10 cellular contexts compared by ENCODE assay signal in the genomic region with DNA sequence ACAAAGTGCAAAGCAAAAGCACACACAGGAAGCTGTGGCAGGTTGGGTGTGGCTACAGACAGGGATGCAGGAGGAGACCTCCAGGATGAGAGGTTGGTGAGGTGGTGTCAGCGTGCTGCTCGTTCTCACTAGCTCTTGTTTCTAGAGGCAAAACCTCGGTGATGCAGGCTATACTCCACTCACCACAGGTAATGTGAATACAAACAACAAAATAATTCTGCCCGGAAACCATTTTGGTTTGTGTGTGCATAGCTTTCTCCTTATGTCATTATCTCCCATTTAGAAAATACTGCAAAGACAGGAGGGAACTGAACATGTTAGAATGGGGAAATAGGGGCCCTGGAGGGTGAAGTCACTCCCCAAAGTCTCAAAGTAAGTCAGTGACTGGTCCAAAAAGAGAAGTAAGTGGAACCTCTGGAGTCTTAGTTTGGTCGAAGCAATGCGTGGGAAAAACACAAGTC. TPM values are rescaled to one million over a fixed set of nuclear protein-coding genes. Genes with fewer than 3 reads are reported as not detected.
DNase-seq lines count a peak whose midpoint lies in the region; ATAC-seq and TF ChIP-seq lines count a peak whose summit lies in the region.
"Had no signal": no experiment of that assay in that cellular context is flagged by ENCODE, and none has a peak within 500 bp of the region (broad histone marks: within the 10 kb centered on the region; RNA-seq: fewer than 3 reads in every experiment).

No MANE protein-coding gene starts in this region.

- peaks cover 78% of the 10 kb centered on the region for H3K4me1 ChIP-seq in effector memory CD4-positive, alpha-beta T cell (ENCODE audit: control insufficient read depth, insufficient read depth, low read length, poor library complexity, severe bottlenecking)

- peak overlapping the region; percentile 77 for H3K27ac ChIP-seq in effector memory CD4-positive, alpha-beta T cell (ENCODE audit: insufficient read depth, low read length, poor library complexity, severe bottlenecking)

- peaks cover 98 to 100% (median 98%) of the 10 kb centered on the region in 3 donors for H3K4me1 Mint-ChIP-seq in T-cell

- ATAC-seq in GM21529 (IDR thresholded peaks at IDR 0.05; ENCODE audit: unreplicated experiment) = peak; percentile 30
- ATAC-seq in T-cell (replicated peaks in 1 of 4) = peak; percentile 78 to 87 (median 82)
- no peak for ATAC-seq in GM21619 (IDR thresholded peaks at IDR 0.05; ENCODE audit: unreplicated experiment)
- no peak for ATAC-seq in SK-N-SH treated with all-trans-retinoic acid at 6 μM for 48 hours
- ATAC-seq: Panc1 had no signal

- DNase-seq in Ammon's horn (ENCODE audit: low spot score) (peak; percentile 45), T-cell (peak; percentile 39 to 84 (median 70)), germinal center (ENCODE audit: low spot score) (no peak), GM13976 (ENCODE audit: low spot score) (no peak)
- peak; percentile 29 to 56 (median 52) for DNase-seq in effector memory CD4-positive, alpha-beta T cell

- H3K27me3 ChIP-seq in effector memory CD4-positive, alpha-beta T cell (replicated peaks; ENCODE audit: control insufficient read depth, insufficient read depth, low read length, poor library complexity, severe bottlenecking) = no peaks in the 10 kb centered on the region

- H3K9me3 Mint-ChIP-seq in T-cell = no peaks in the 10 kb centered on the region

- H3K4me3 ChIP-seq in effector memory CD4-positive, alpha-beta T cell (ENCODE audit: insufficient read depth, low read depth, low read length, poor library complexity, severe bottlenecking) = peak overlapping the region; percentile 23

- H3K27ac Mint-ChIP-seq in T-cell = peak overlapping the region; percentile 85 to 93

- H3K36me3 ChIP-seq in effector memory CD4-positive, alpha-beta T cell (ENCODE audit: control insufficient read depth, insufficient read depth, low read length) = no peaks in the 10 kb centered on the region

- TF ChIP-seq CTCF in GM13976 (IDR thresholded peaks at IDR 0.05; ENCODE audit: borderline replicate concordance, control extremely low read depth, extremely low read depth, insufficient read depth, missing control alignments) = no peak

- POLR2A ChIA-PET in T-cell (lab: Charles Lee) = interaction anchor here (0.6 to 2.6 kb wide), 10 partner anchors 9 to 141 kb away, joined by 3 to 26 read pairs (median 4); a partner anchor contains a TSS

- no peaks in the 10 kb centered on the region for H3K9me3 ChIP-seq in effector memory CD4-positive, alpha-beta T cell (ENCODE audit: control insufficient read depth, low read length)

- H3K36me3 Mint-ChIP-seq in T-cell = peaks cover 18% of the 10 kb centered on the region

- in situ Hi-C loops in GM13976 (cut with MboI; ENCODE audit: low sequenced_read_pairs, unreplicated experiment) = loop anchor here (5.0 kb wide), 1 partner anchor 215 kb away; a partner anchor contains a TSS

- CTCF ChIA-PET in T-cell (lab: Charles Lee) = interaction anchor here (0.9 to 5.5 kb wide), 8 partner anchors 10 to 148 kb away, joined by 3 to 73 read pairs (median 14); a partner anchor contains a TSS

- H3K4me3 Mint-ChIP-seq in T-cell = peak overlapping the region; percentile 59 to 90 (median 78)

- H3K27me3 Mint-ChIP-seq in T-cell = no peaks in the 10 kb centered on the region

TF ChIP-seq in SK-N-SH treated with all-trans-retinoic acid at 6 μM for 48 hours, 23 proteins besides CTCF, POLR2A, EP300 and RAD21:
- TF ChIP-seq CSDC2 (CRISPR knock-in tag; IDR thresholded peaks at IDR 0.05) (no peak), PPARA (CRISPR knock-in tag; IDR thresholded peaks at IDR 0.05; ENCODE audit: borderline replicate concordance) (no peak), ZC3H10 (CRISPR knock-in tag; IDR thresholded peaks at IDR 0.05) (no peak), ZNF8 (CRISPR knock-in tag; IDR thresholded peaks at IDR 0.05) (no peak), ISL1 (CRISPR knock-in tag; IDR thresholded peaks at IDR 0.05) (no peak), ARNTL (CRISPR knock-in tag; IDR thresholded peaks at IDR 0.05; ENCODE audit: borderline replicate concordance, low read depth) (no peak), SNAI2 (CRISPR knock-in tag; IDR thresholded peaks at IDR 0.05) (no peak), ZNF565 (CRISPR knock-in tag; conservative IDR thresholded peaks at IDR 0.05; ENCODE audit: low read depth) (no peak), ZNF70 (CRISPR knock-in tag; IDR thresholded peaks at IDR 0.05) (no peak), ESRRG (CRISPR knock-in tag; IDR thresholded peaks at IDR 0.05) (no peak)
- TF ChIP-seq, protein P1, sequence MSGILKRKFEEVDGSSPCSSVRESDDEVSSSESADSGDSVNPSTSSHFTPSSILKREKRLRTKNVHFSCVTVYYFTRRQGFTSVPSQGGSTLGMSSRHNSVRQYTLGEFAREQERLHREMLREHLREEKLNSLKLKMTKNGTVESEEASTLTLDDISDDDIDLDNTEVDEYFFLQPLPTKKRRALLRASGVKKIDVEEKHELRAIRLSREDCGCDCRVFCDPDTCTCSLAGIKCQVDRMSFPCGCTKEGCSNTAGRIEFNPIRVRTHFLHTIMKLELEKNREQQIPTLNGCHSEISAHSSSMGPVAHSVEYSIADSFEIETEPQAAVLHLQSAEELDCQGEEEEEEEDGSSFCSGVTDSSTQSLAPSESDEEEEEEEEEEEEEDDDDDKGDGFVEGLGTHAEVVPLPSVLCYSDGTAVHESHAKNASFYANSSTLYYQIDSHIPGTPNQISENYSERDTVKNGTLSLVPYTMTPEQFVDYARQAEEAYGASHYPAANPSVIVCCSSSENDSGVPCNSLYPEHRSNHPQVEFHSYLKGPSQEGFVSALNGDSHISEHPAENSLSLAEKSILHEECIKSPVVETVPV (CRISPR knock-in tag; IDR thresholded peaks at IDR 0.05) = no peak
- TF ChIP-seq, protein P2, sequence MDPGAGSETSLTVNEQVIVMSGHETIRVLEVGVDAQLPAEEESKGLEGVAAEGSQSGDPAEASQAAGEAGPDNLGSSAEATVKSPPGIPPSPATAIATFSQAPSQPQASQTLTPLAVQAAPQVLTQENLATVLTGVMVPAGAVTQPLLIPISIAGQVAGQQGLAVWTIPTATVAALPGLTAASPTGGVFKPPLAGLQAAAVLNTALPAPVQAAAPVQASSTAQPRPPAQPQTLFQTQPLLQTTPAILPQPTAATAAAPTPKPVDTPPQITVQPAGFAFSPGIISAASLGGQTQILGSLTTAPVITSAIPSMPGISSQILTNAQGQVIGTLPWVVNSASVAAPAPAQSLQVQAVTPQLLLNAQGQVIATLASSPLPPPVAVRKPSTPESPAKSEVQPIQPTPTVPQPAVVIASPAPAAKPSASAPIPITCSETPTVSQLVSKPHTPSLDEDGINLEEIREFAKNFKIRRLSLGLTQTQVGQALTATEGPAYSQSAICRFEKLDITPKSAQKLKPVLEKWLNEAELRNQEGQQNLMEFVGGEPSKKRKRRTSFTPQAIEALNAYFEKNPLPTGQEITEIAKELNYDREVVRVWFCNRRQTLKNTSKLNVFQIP (CRISPR knock-in tag; IDR thresholded peaks at IDR 0.05; ENCODE audit: borderline replicate concordance, low read depth) = no peak
- TF ChIP-seq, protein P3, sequence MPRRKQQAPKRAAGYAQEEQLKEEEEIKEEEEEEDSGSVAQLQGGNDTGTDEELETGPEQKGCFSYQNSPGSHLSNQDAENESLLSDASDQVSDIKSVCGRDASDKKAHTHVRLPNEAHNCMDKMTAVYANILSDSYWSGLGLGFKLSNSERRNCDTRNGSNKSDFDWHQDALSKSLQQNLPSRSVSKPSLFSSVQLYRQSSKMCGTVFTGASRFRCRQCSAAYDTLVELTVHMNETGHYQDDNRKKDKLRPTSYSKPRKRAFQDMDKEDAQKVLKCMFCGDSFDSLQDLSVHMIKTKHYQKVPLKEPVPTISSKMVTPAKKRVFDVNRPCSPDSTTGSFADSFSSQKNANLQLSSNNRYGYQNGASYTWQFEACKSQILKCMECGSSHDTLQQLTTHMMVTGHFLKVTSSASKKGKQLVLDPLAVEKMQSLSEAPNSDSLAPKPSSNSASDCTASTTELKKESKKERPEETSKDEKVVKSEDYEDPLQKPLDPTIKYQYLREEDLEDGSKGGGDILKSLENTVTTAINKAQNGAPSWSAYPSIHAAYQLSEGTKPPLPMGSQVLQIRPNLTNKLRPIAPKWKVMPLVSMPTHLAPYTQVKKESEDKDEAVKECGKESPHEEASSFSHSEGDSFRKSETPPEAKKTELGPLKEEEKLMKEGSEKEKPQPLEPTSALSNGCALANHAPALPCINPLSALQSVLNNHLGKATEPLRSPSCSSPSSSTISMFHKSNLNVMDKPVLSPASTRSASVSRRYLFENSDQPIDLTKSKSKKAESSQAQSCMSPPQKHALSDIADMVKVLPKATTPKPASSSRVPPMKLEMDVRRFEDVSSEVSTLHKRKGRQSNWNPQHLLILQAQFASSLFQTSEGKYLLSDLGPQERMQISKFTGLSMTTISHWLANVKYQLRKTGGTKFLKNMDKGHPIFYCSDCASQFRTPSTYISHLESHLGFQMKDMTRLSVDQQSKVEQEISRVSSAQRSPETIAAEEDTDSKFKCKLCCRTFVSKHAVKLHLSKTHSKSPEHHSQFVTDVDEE (CRISPR knock-in tag; IDR thresholded peaks at IDR 0.05) = no peak

RNA-seq across cellular contexts. Expression of a gene that starts 9.4 kb away (rescaled TPM):
- total RNA-seq in T-cell = 100 to 1,000 TPM; 338 to 574 (median 413) TPM

RNA-seq across cellular contexts. Expression of a gene that starts 39.2 kb away (rescaled TPM):
- total RNA-seq in T-cell = under 1 TPM; 0.43 to 0.82 (median 0.54) TPM
- total RNA-seq: bronchial epithelial cell had no signal

Comparison
In these comparisons a context has a peak if more than half of its experiments do, and no peak if none do; other contexts are left out.
1. DNase-seq: peak in Ammon's horn (single experiment), T-cell (34 of 34) and effector memory CD4-positive, alpha-beta T cell (3 of 3); none in germinal center (single experiment) and GM13976 (single experiment).
2. ATAC-seq: peak in GM21529 (single experiment) and T-cell (4 of 4); none in GM21619 (single experiment) and SK-N-SH treated with all-trans-retinoic acid at 6 μM for 48 hours (single experiment).